Comparison of ENCODE assay signal across 24 cellular contexts in genomic region chr22:32888976-32889375, GRCh38.
"Had no signal": no experiment of that assay in that cellular context is flagged by ENCODE, and none has a peak within 500 bp of the region (broad histone marks: within the 10 kb centered on the region; RNA-seq: fewer than 3 reads in every experiment).

No MANE protein-coding gene starts in this region.

- H3K9me3 ChIP-seq: adrenal gland, MG63, Peyer's patch had no signal

- H3K36me3 ChIP-seq: adrenal gland, MG63, Peyer's patch had no signal

- H3K4me3 ChIP-seq: adrenal gland, MG63, Peyer's patch had no signal

- H3K27me3 ChIP-seq: adrenal gland, MG63, Peyer's patch had no signal

- DNase-seq: activated CD4-positive, alpha-beta T cell treated with anti-CD3 and anti-CD28 coated beads for 36 hours; activated CD4-positive, alpha-beta T cell treated with anti-CD3 and anti-CD28 coated beads, Interleukin-2, amount 10 ng/mL, durations not matched to agents 7 days and 5 days; activated CD4-positive, alpha-beta T cell treated with anti-CD3 and anti-CD28 coated beads, Interleukin-2, amount 50 U/mL, for 48 hours; activated CD8-positive, alpha-beta T cell treated with anti-CD3 and anti-CD28 coated beads, Interleukin-2, amount 10 ng/mL, durations not matched to agents 7 days and 5 days; activated gamma-delta T cell; activated naive CD4-positive, alpha-beta T cell treated with Interleukin-2 at 50 U/mL for 16 hours; activated T-cell treated with anti-CD3 and anti-CD28 coated beads, Interleukin-2, amount 50 U/mL, for 24 hours; adrenal gland; Kasumi-1; KG1; MG63; MV-4-11; NCI-H1092; NCI-H1436 treated with DMSO at 0.1 percent for 48 hours; NCI-H1694 treated with DMSO at 0.1 percent for 48 hours; NCI-H2029; NCI-H345; NCI-H524 treated with DMSO at 0.1 percent for 48 hours; PC-3; Peyer's patch; RPMI8226; SW 1271 had no signal

- H3K4me1 ChIP-seq: Peyer's patch had no signal

- ATAC-seq: activated CD4-positive, alpha-beta T cell treated with anti-CD3 and anti-CD28 coated beads for 36 hours; activated CD8-positive, alpha-beta T cell treated with anti-CD3 and anti-CD28 coated beads, Interleukin-2, amount 10 ng/mL, durations not matched to agents 7 days and 5 days; activated naive CD4-positive, alpha-beta T cell treated with anti-CD3 and anti-CD28 coated beads, Interleukin-2, amount 50 U/mL, for 72 hours; HepG2; PC-3 had no signal

- H3K27ac ChIP-seq: adrenal gland, Peyer's patch had no signal
